Comparison of ENCODE assay signal across 12 cellular contexts in the genomic region with DNA sequence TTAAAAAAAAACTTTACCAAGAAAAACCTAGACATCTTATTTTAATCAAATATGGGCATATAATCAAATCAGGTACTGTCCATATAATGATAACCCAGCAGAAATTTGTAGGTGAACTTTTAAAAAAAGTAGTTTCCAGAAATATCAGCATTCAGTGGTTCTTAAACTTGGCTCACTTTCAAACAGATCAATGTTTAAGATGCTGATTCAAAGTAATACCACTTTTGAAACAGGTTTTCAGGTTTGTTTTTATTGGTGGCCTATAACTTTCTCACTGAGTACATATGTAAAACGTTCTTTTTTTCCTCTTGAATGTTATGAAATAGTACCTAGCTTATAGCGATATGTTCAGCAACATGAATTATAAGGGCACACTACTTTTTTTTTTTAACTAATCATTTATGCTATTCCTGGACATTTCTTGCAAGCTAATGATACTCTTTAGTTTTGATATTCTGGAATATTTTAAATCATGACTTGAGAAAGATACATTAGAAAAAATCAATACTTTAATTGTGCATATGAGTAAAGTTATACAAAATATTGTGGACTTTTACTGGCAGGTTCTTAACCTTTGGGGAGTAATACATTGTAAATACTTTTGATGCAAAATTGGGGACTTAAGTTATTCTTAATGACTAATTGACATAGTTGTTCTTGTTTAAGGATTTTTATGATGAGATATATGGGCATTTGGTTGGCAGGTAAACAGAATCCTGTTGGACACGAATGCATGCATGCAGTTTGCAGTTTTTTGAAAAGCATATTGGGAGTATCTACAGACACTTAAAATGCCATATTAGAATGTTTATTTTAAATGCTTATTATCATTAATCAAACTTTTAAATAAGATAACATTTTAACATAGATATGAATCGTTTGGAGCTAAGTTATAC. TPM values are rescaled to one million over a fixed set of nuclear protein-coding genes. Genes with fewer than 3 reads are reported as not detected.
DNase-seq lines count a peak whose midpoint lies in the region; FAIRE-seq and TF ChIP-seq lines count a peak whose summit lies in the region.
"Had no signal": no experiment of that assay in that cellular context is flagged by ENCODE, and none has a peak within 500 bp of the region (broad histone marks: within the 10 kb centered on the region; RNA-seq: fewer than 3 reads in every experiment).

No MANE protein-coding gene starts in this region.

- no peaks in the 10 kb centered on the region for H3K27me3 ChIP-seq in PC-9 (ENCODE audit: insufficient read depth, low read depth)
- H3K27me3 ChIP-seq in mucosa of stomach (ENCODE audit: control insufficient read depth, insufficient read depth, low read length) = no peaks in the 10 kb centered on the region
- H3K27me3 ChIP-seq in thyroid gland = no peaks in the 10 kb centered on the region

- H2AFZ ChIP-seq in PC-9 = no peak overlapping the region

- CTCF ChIA-PET in PC-9 (lab: Charles Lee) = no interaction called here

- H3K9me3 ChIP-seq in PC-9 (ENCODE audit: insufficient read depth, low read depth) (no peaks in the 10 kb centered on the region), mucosa of stomach (ENCODE audit: control insufficient read depth, low read length) (no peaks in the 10 kb centered on the region), thyroid gland (no peaks in the 10 kb centered on the region)

- POLR2A ChIA-PET in PC-9 (lab: Charles Lee; ENCODE audit: unreplicated experiment) = no interaction called here

- TF ChIP-seq CTCF in PC-9 (conservative IDR thresholded peaks at IDR 0.05) (no peak), coronary artery (IDR thresholded peaks at IDR 0.05) (no peak), thyroid gland (IDR thresholded peaks at IDR 0.05) (no peak)

- H3K4me1 ChIP-seq in PC-9 (replicated peaks; ENCODE audit: insufficient read depth) (peaks cover 47% of the 10 kb centered on the region), mucosa of stomach (ENCODE audit: control insufficient read depth, insufficient read depth, low read length) (peaks cover 14% of the 10 kb centered on the region), thyroid gland (peaks cover 25 to 41% of the 10 kb centered on the region in 2 donors)

- peak overlapping the region; percentile 91; the same call in 1 of the 2 replicates for H3K4me3 ChIP-seq in PC-9
- peak overlapping the region; percentile 93 for H3K4me3 ChIP-seq in coronary artery
- no peak overlapping the region for H3K4me3 ChIP-seq in mucosa of stomach (ENCODE audit: low read length)
- H3K4me3 ChIP-seq in thyroid gland (replicated peaks in 1 of 3) = peak overlapping the region in 2 of 3 donors; percentile 3 to 91

- FAIRE-seq in HTR-8/SVneo (lab: Jason Lieb, UNC) = no peak
- FAIRE-seq: GM12892 had no signal

- H3K36me3 ChIP-seq in PC-9 (ENCODE audit: low read depth) (no peaks in the 10 kb centered on the region), mucosa of stomach (ENCODE audit: control insufficient read depth, insufficient read depth, low read length) (no peaks in the 10 kb centered on the region), thyroid gland (peaks cover 0 to 6% of the 10 kb centered on the region in 2 donors)

- no peak for TF ChIP-seq POLR2A in thyroid gland (IDR thresholded peaks at IDR 0.05)

- peaks cover 12% of the 10 kb centered on the region for H3F3A ChIP-seq in PC-9 (ENCODE audit: insufficient read depth, low read depth)

- intact Hi-C loops in PC-9 (cut with micrococcal nuclease; ENCODE audit: unreplicated experiment) (no loop called here), thyroid gland (cut with DNase I) (no loop called here)

- H3K27ac ChIP-seq in PC-9 (no peak overlapping the region), coronary artery (peak overlapping the region; percentile 70 to 97), thyroid gland (peak overlapping the region; percentile 97 to 99 (median 97))

- no TSS peak for BruUV-seq in PC-9 (replicated peaks; lab: Mats Ljungman, UMichigan)

- H3K79me2 ChIP-seq in PC-9 (ENCODE audit: low read depth) = peaks cover 61% of the 10 kb centered on the region

- peak overlapping the region; percentile 85 for H3K4me2 ChIP-seq in PC-9

- peak overlapping the region; percentile 78 for H3K9ac ChIP-seq in mucosa of stomach (ENCODE audit: low read length)

- no peaks in the 10 kb centered on the region; the same call in 1 of the 2 replicates for H4K20me1 ChIP-seq in PC-9 (ENCODE audit: insufficient read depth)

- H3K9me2 ChIP-seq in PC-9 (ENCODE audit: insufficient read depth) = no peaks in the 10 kb centered on the region

- DNase-seq in PC-9 (no peak), coronary artery (ENCODE audit: low spot score) (no peak), thyroid gland (no peak), HTR-8/SVneo (ENCODE audit: insufficient read length, low spot score) (no peak), NCI-H748 treated with DMSO at 0.1 percent for 48 hours (lab: John Stamatoyannopoulos, UW) (no peak)
- DNase-seq in activated CD8-positive, alpha-beta memory T cell treated with anti-CD3 and anti-CD28 coated beads, Interleukin-2, amount 50 U/mL, for 48 hours = no peak
- DNase-seq: activated CD8-positive, alpha-beta T cell treated with anti-CD3 and anti-CD28 coated beads for 36 hours; NCI-H774; posterior cingulate gyrus; T-cell had no signal

- WGBS in thyroid gland, 2 donors = 27 to 38% methylated on average over 4 of the region's 4 CpGs

RNA-seq across cellular contexts. Expression of a gene that starts 3.1 kb away (rescaled TPM):
- total RNA-seq in PC-9 (2021) = 26.7 and 32.8 TPM in 2 replicates
- 100 to 1,000 TPM; 105 to 149 (median 118) TPM for total RNA-seq in thyroid gland
